Comparison of ENCODE assay signal across 28 cellular contexts in the genomic region with DNA sequence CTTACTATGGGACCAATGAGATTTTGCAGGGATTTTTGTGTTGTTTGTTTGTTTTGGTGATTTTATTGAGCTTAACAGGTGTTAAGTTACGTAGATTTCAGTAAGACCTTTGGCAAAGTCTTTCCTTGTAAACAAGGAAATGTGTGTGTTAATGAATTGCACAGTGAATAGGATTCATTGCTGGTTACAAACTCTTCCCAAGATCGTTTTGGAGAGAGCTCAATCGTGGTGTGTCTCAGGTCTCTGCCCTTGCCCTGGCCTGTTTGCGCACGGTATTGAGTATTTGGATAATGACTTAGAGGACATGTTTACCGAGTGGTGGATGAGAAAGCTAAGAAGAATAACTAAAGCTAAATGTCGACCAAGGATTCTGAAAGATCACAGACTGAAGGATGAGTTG. TPM values are rescaled to one million over a fixed set of nuclear protein-coding genes. Genes with fewer than 3 reads are reported as not detected.
DNase-seq lines count a peak whose midpoint lies in the region; ATAC-seq, FAIRE-seq and TF ChIP-seq lines count a peak whose summit lies in the region.
"Had no signal": no experiment of that assay in that cellular context is flagged by ENCODE, and none has a peak within 500 bp of the region (broad histone marks: within the 10 kb centered on the region; RNA-seq: fewer than 3 reads in every experiment).

No MANE protein-coding gene starts in this region.

- peak overlapping the region; percentile 47 for H3K9ac ChIP-seq in endodermal cell (ENCODE audit: extremely low read depth, low read length, poor library complexity, severe bottlenecking)

- H3K4me3 Mint-ChIP-seq in activated T-cell treated with anti-CD3 and anti-CD28 coated beads, Interleukin-2, amount 50 U/mL, for 24 hours, result no peak overlapping the region
- no peak overlapping the region for H3K4me3 Mint-ChIP-seq in activated T-cell treated with anti-CD3 and anti-CD28 coated beads, Interleukin-2, amount 50 U/mL, for 4 hours
- H3K4me3 Mint-ChIP-seq in endodermal cell (no peak overlapping the region), nephron (no peak overlapping the region)
- no peak overlapping the region for H3K4me3 Mint-ChIP-seq in stimulated activated effector memory CD8-positive, alpha-beta T cell treated with anti-CD3 and anti-CD28 coated beads, Interleukin-12 subunit alpha, Interleukin-12 subunit beta, amount 100 ng/mL, for 72 hours
- H3K4me3 Mint-ChIP-seq: activated CD4-positive, alpha-beta memory T cell treated with anti-CD3 and anti-CD28 coated beads for 36 hours; activated naive CD4-positive, alpha-beta T cell treated with anti-CD3 and anti-CD28 coated beads, Interleukin-2, amount 50 U/mL, for 24 hours; CD4-positive, CD25-positive, alpha-beta regulatory T cell; memory B cell had no signal

- peaks cover 6% of the 10 kb centered on the region for H3K4me1 Mint-ChIP-seq in activated T-cell treated with anti-CD3 and anti-CD28 coated beads, Interleukin-2, amount 50 U/mL, for 24 hours (ENCODE audit: low read depth)
- H3K4me1 Mint-ChIP-seq in activated T-cell treated with anti-CD3 and anti-CD28 coated beads, Interleukin-2, amount 50 U/mL, for 4 hours (ENCODE audit: low read depth), result no peaks in the 10 kb centered on the region
- H3K4me1 Mint-ChIP-seq in endodermal cell (peaks cover 27% of the 10 kb centered on the region), nephron (peaks cover 26% of the 10 kb centered on the region)
- no peaks in the 10 kb centered on the region for H3K4me1 Mint-ChIP-seq in stimulated activated effector memory CD8-positive, alpha-beta T cell treated with anti-CD3 and anti-CD28 coated beads, Interleukin-12 subunit alpha, Interleukin-12 subunit beta, amount 100 ng/mL, for 72 hours
- H3K4me1 Mint-ChIP-seq: activated naive CD4-positive, alpha-beta T cell treated with anti-CD3 and anti-CD28 coated beads, Interleukin-2, amount 50 U/mL, for 24 hours had no signal

- peak overlapping the region; percentile 54 for H3K4me3 ChIP-seq in endodermal cell (ENCODE audit: low read length)

- peaks cover 55% of the 10 kb centered on the region for H3K36me3 Mint-ChIP-seq in activated T-cell treated with anti-CD3 and anti-CD28 coated beads, Interleukin-2, amount 50 U/mL, for 24 hours (ENCODE audit: low read depth)
- peaks cover 38% of the 10 kb centered on the region for H3K36me3 Mint-ChIP-seq in activated T-cell treated with anti-CD3 and anti-CD28 coated beads, Interleukin-2, amount 50 U/mL, for 4 hours (ENCODE audit: insufficient read depth)
- H3K36me3 Mint-ChIP-seq in endodermal cell (ENCODE audit: low read depth) (peaks cover 20% of the 10 kb centered on the region), nephron (ENCODE audit: low read depth) (peaks cover 14% of the 10 kb centered on the region)
- peaks cover 18% of the 10 kb centered on the region for H3K36me3 Mint-ChIP-seq in stimulated activated effector memory CD8-positive, alpha-beta T cell treated with anti-CD3 and anti-CD28 coated beads, Interleukin-12 subunit alpha, Interleukin-12 subunit beta, amount 100 ng/mL, for 72 hours

- no peaks in the 10 kb centered on the region for H3K9me3 ChIP-seq in endodermal cell (ENCODE audit: control insufficient read depth, low read length)
- H3K9me3 ChIP-seq: neutrophil had no signal

- H3K27ac Mint-ChIP-seq in activated T-cell treated with anti-CD3 and anti-CD28 coated beads, Interleukin-2, amount 50 U/mL, for 24 hours, result peak overlapping the region; percentile 16
- H3K27ac Mint-ChIP-seq in endodermal cell, result peak overlapping the region; percentile 52
- H3K27ac Mint-ChIP-seq in nephron, result peak overlapping the region; percentile 7 to 27 (median 21)
- no peak overlapping the region for H3K27ac Mint-ChIP-seq in stimulated activated effector memory CD8-positive, alpha-beta T cell treated with anti-CD3 and anti-CD28 coated beads, Interleukin-12 subunit alpha, Interleukin-12 subunit beta, amount 100 ng/mL, for 72 hours
- H3K27ac Mint-ChIP-seq: activated CD4-positive, alpha-beta memory T cell treated with anti-CD3 and anti-CD28 coated beads for 36 hours; activated naive CD4-positive, alpha-beta T cell treated with anti-CD3 and anti-CD28 coated beads, Interleukin-2, amount 50 U/mL, for 24 hours; memory B cell had no signal

- no peak for FAIRE-seq in HTR-8/SVneo (lab: Jason Lieb, UNC)
- FAIRE-seq: bronchial epithelial cell had no signal

- 81 to 86% methylated on average over 5 to 6 of the region's 7 CpGs for WGBS in endodermal cell (ENCODE audit: insufficient coverage in 1 of 2, insufficient read length in 1 of 2), 2 experiments

- no peak for DNase-seq in activated T-cell treated with anti-CD3 and anti-CD28 coated beads, Interleukin-2, amount 50 U/mL, for 24 hours
- no peak for DNase-seq in activated T-cell treated with anti-CD3 and anti-CD28 coated beads, Interleukin-2, amount 50 U/mL, for 4 hours
- no peak for DNase-seq in endodermal cell
- DNase-seq in stimulated activated effector memory CD8-positive, alpha-beta T cell treated with anti-CD3 and anti-CD28 coated beads, Interleukin-12 subunit alpha, Interleukin-12 subunit beta, amount 100 ng/mL, for 72 hours (ENCODE audit: low spot score in 2 of 2), result no peak
- DNase-seq in HTR-8/SVneo (ENCODE audit: insufficient read length, low spot score), result no peak
- DNase-seq in activated CD8-positive, alpha-beta memory T cell treated with anti-CD3 and anti-CD28 coated beads, Interleukin-2, amount 50 U/mL, for 4 hours, result no peak
- no peak for DNase-seq in A172 (ENCODE audit: low spot score)
- DNase-seq: activated CD4-positive, alpha-beta memory T cell treated with anti-CD3 and anti-CD28 coated beads for 36 hours; activated CD4-positive, alpha-beta T cell treated with anti-CD3 and anti-CD28 coated beads for 1 hour; activated CD8-positive, alpha-beta memory T cell treated with anti-CD3 and anti-CD28 coated beads, Interleukin-2, amount 50 U/mL, for 48 hours; AML-193; anterior cingulate cortex; CD4-positive, CD25-positive, alpha-beta regulatory T cell; hypothalamus; NCI-H1092 treated with DMSO at 0.1 percent for 48 hours; NCI-H187 treated with DMSO at 0.1 percent for 48 hours; NCI-H226; NCI-H526 treated with DMSO at 0.1 percent for 48 hours; SHP77; stimulated activated CD4-positive, alpha-beta T cell treated with anti-CD3 and anti-CD28 coated beads, Interleukin-4, amount 100 ng/mL, for 4 hours; substantia nigra; T-helper 2 cell had no signal

- H3K9me3 Mint-ChIP-seq in activated T-cell treated with anti-CD3 and anti-CD28 coated beads, Interleukin-2, amount 50 U/mL, for 24 hours, result no peaks in the 10 kb centered on the region
- no peaks in the 10 kb centered on the region for H3K9me3 Mint-ChIP-seq in activated T-cell treated with anti-CD3 and anti-CD28 coated beads, Interleukin-2, amount 50 U/mL, for 4 hours
- H3K9me3 Mint-ChIP-seq in endodermal cell (no peaks in the 10 kb centered on the region), nephron (no peaks in the 10 kb centered on the region)
- no peaks in the 10 kb centered on the region for H3K9me3 Mint-ChIP-seq in stimulated activated effector memory CD8-positive, alpha-beta T cell treated with anti-CD3 and anti-CD28 coated beads, Interleukin-12 subunit alpha, Interleukin-12 subunit beta, amount 100 ng/mL, for 72 hours
- H3K9me3 Mint-ChIP-seq: activated CD4-positive, alpha-beta memory T cell treated with anti-CD3 and anti-CD28 coated beads for 36 hours; activated naive CD4-positive, alpha-beta T cell treated with anti-CD3 and anti-CD28 coated beads, Interleukin-2, amount 50 U/mL, for 24 hours; CD4-positive, CD25-positive, alpha-beta regulatory T cell; memory B cell had no signal

- peaks cover 5% of the 10 kb centered on the region for H3K27me3 ChIP-seq in endodermal cell (ENCODE audit: control insufficient read depth, insufficient read depth, low read length, poor library complexity, severe bottlenecking)
- H3K27me3 ChIP-seq: neutrophil had no signal

- H3K36me3 ChIP-seq in endodermal cell (ENCODE audit: control insufficient read depth, insufficient read depth, low read length), result peaks cover 11% of the 10 kb centered on the region

- peaks cover 9% of the 10 kb centered on the region for H3K4me1 ChIP-seq in endodermal cell (ENCODE audit: control insufficient read depth, insufficient read depth, low read length)

- no peaks in the 10 kb centered on the region for H3K27me3 Mint-ChIP-seq in activated T-cell treated with anti-CD3 and anti-CD28 coated beads, Interleukin-2, amount 50 U/mL, for 24 hours
- no peaks in the 10 kb centered on the region for H3K27me3 Mint-ChIP-seq in activated T-cell treated with anti-CD3 and anti-CD28 coated beads, Interleukin-2, amount 50 U/mL, for 4 hours (ENCODE audit: low read depth)
- H3K27me3 Mint-ChIP-seq in endodermal cell (ENCODE audit: insufficient read depth) (peaks cover 25% of the 10 kb centered on the region), nephron (ENCODE audit: low read depth) (no peaks in the 10 kb centered on the region)
- H3K27me3 Mint-ChIP-seq: activated CD4-positive, alpha-beta memory T cell treated with anti-CD3 and anti-CD28 coated beads for 36 hours; activated naive CD4-positive, alpha-beta T cell treated with anti-CD3 and anti-CD28 coated beads, Interleukin-2, amount 50 U/mL, for 24 hours; CD4-positive, CD25-positive, alpha-beta regulatory T cell; memory B cell had no signal

- TF ChIP-seq CTCF in endodermal cell (conservative IDR thresholded peaks at IDR 0.05) (no peak), nephron (IDR thresholded peaks at IDR 0.05; ENCODE audit: unreplicated experiment in 3 of 3) (no peak)

- ATAC-seq in activated T-cell treated with anti-CD3 and anti-CD28 coated beads, Interleukin-2, amount 50 U/mL, for 4 hours, result no peak
- no peak for ATAC-seq in stimulated activated effector memory CD8-positive, alpha-beta T cell treated with anti-CD3 and anti-CD28 coated beads, Interleukin-12 subunit alpha, Interleukin-12 subunit beta, amount 100 ng/mL, for 72 hours
- ATAC-seq: sciatic nerve had no signal

- H3K27ac ChIP-seq in endodermal cell (ENCODE audit: low read depth, low read length), result peak overlapping the region; percentile 76
- H3K27ac ChIP-seq: neutrophil had no signal

RNA-seq across cellular contexts. Expression of a gene that starts 41.9 kb away (rescaled TPM):
- total RNA-seq in activated T-cell treated with anti-CD3 and anti-CD28 coated beads, Interleukin-2, amount 50 U/mL, for 4 hours, result 10 to 100 TPM; 24.5 to 26.9 (median 24.5) TPM
- total RNA-seq in endodermal cell, result 10 to 100 TPM; 19.1 to 20.4 TPM
- polyA plus RNA-seq in endodermal cell (2013, experiment 1 of 2), result 18.0 TPM
- polyA plus RNA-seq in endodermal cell (2013, experiment 2 of 2), result 19.6 TPM
- 48.2 and 57.8 TPM in 2 replicates for total RNA-seq in A172 (2014; rRNA removed; shearing (Covaris generic))
